8 cellular contexts compared by ENCODE assay signal in the genomic region with DNA sequence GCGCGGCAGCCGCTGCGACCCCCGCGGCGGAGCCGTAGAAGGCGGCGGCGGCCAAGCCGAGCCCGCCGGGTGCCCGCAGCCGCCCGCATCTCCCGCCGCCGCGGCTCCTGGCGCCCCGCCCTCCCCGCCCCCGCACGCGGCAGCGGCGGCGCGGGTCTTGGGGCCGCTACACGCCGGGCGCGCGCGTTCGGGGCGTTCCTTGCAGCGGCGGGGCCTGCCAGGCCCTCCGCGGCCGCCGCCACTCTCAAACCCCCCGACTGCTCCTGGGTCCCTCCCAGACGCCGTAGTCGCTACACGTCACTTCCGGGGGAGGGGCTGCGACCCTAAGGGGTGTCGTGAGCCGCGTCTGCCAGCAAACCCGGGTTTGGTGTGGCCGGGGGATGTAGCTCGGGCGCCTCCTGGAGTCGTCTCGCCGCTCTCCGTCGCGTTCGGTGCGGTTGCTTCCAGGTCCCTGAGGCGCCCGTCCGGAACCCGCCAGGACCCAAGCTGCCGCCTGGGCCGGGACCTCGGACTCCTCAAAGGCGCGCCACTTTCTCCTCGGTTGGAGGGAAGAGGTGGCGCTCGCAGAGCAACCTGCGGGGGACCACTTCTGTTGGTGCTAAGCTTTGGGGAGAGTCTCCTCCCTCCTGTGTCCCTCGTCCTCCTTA. TPM values are rescaled to one million over a fixed set of nuclear protein-coding genes. Genes with fewer than 3 reads are reported as not detected.
DNase-seq lines count a peak whose midpoint lies in the region; ATAC-seq and TF ChIP-seq lines count a peak whose summit lies in the region.

A gene with protein sequence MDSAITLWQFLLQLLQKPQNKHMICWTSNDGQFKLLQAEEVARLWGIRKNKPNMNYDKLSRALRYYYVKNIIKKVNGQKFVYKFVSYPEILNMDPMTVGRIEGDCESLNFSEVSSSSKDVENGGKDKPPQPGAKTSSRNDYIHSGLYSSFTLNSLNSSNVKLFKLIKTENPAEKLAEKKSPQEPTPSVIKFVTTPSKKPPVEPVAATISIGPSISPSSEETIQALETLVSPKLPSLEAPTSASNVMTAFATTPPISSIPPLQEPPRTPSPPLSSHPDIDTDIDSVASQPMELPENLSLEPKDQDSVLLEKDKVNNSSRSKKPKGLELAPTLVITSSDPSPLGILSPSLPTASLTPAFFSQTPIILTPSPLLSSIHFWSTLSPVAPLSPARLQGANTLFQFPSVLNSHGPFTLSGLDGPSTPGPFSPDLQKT (minus strand): TSS at position 285 of the 647 bp plus-strand sequence. CDS start 8,129 bp downstream, outside the sequence.

- peak within 1 kb of the TSS; percentile 96 for H3K4me3 Mint-ChIP-seq in activated T-helper 2 cell treated with anti-CD3 and anti-CD28 coated beads, Interferon-gamma antibody, Interleukin-2, Interleukin-4, amounts not matched to agents 10 μg/mL and 5 μg/mL and 100 μg/mL, durations not matched to agents 14 hours and 24 hours and 36 hours (ENCODE audit: low read depth)
- peak within 1 kb of the TSS; percentile 90 for H3K4me3 Mint-ChIP-seq in natural killer cell treated with Interleukin-12 subunit alpha and Interleukin-12 subunit beta and Interleukin-15 and Interleukin-18, amount 100 ng/mL, for 72 hours

- intact Hi-C loops in activated T-helper 2 cell treated with anti-CD3 and anti-CD28 coated beads, Interferon-gamma antibody, Interleukin-2, Interleukin-4, amounts not matched to agents 10 μg/mL and 5 μg/mL and 100 μg/mL, durations not matched to agents 14 hours and 24 hours and 36 hours (cut with micrococcal nuclease): loop anchor here (1.0 to 5.0 kb wide), 6 partner anchors 21 to 140 kb away; no protein-coding TSS in a partner anchor

- POLR2A ChIA-PET in RWPE1 (lab: Yijun Ruan, JAX; ENCODE audit: low non-redundant PET): interaction anchor here (0.5 to 3.4 kb wide), 5 partner anchors 9 to 96 kb away, joined by 3 to 28 read pairs (median 5); no protein-coding TSS in a partner anchor

- peaks cover 22% of the 10 kb centered on the region for H3K36me3 Mint-ChIP-seq in activated T-helper 2 cell treated with anti-CD3 and anti-CD28 coated beads, Interferon-gamma antibody, Interleukin-2, Interleukin-4, amounts not matched to agents 10 μg/mL and 5 μg/mL and 100 μg/mL, durations not matched to agents 14 hours and 24 hours and 36 hours (ENCODE audit: low read depth)
- H3K36me3 Mint-ChIP-seq in natural killer cell treated with Interleukin-12 subunit alpha and Interleukin-12 subunit beta and Interleukin-15 and Interleukin-18, amount 100 ng/mL, for 72 hours: peaks cover 2% of the 10 kb centered on the region

- H3K4me3 ChIP-seq in LNCaP clone FGC (ENCODE audit: low read depth, low read length): peak within 1 kb of the TSS; percentile 82

- H3K27ac ChIP-seq in RWPE1: peak within 1 kb of the TSS; percentile 98

- H3K27ac Mint-ChIP-seq in activated T-helper 2 cell treated with anti-CD3 and anti-CD28 coated beads, Interferon-gamma antibody, Interleukin-2, Interleukin-4, amounts not matched to agents 10 μg/mL and 5 μg/mL and 100 μg/mL, durations not matched to agents 14 hours and 24 hours and 36 hours: peak within 1 kb of the TSS; percentile 99
- H3K27ac Mint-ChIP-seq in natural killer cell treated with Interleukin-12 subunit alpha and Interleukin-12 subunit beta and Interleukin-15 and Interleukin-18, amount 100 ng/mL, for 72 hours: peak within 1 kb of the TSS; percentile 93 to 94

- CTCF ChIA-PET in RWPE1 (lab: Yijun Ruan, JAX): interaction anchor here (0.7 to 6.4 kb wide), 19 partner anchors 9 to 358 kb away, joined by 3 to 89 read pairs (median 4); no protein-coding TSS in a partner anchor

- ATAC-seq in natural killer cell treated with Interleukin-12 subunit alpha and Interleukin-12 subunit beta and Interleukin-15 and Interleukin-18, amount 100 ng/mL, for 72 hours: peak; percentile 94 to 95
- ATAC-seq in stimulated activated naive CD8-positive, alpha-beta T cell treated with anti-CD3 and anti-CD28 coated beads, Interleukin-15, Interleukin-2, amounts not matched to agents 100 U/mL and 50 U/mL, for 24 hours: peak; percentile 91

- H3K9me3 Mint-ChIP-seq in activated T-helper 2 cell treated with anti-CD3 and anti-CD28 coated beads, Interferon-gamma antibody, Interleukin-2, Interleukin-4, amounts not matched to agents 10 μg/mL and 5 μg/mL and 100 μg/mL, durations not matched to agents 14 hours and 24 hours and 36 hours: no peaks in the 10 kb centered on the region
- no peaks in the 10 kb centered on the region for H3K9me3 Mint-ChIP-seq in natural killer cell treated with Interleukin-12 subunit alpha and Interleukin-12 subunit beta and Interleukin-15 and Interleukin-18, amount 100 ng/mL, for 72 hours

- peak; percentile 98 for DNase-seq in EL
- peak; percentile 89 for DNase-seq in GOT3 (lab: John Stamatoyannopoulos, UW)
- peak; percentile 92 for DNase-seq in LNCaP clone FGC (ENCODE audit: low read depth)
- DNase-seq in RWPE1 (ENCODE audit: low spot score): peak; percentile 99
- peak; percentile 99 for DNase-seq in activated T-helper 2 cell treated with anti-CD3 and anti-CD28 coated beads, Interferon-gamma antibody, Interleukin-2, Interleukin-4, amounts not matched to agents 10 μg/mL and 5 μg/mL and 100 μg/mL, durations not matched to agents 14 hours and 24 hours and 36 hours (ENCODE audit: low spot score)
- DNase-seq in fibroblast of peridontal ligament (ENCODE audit: extremely low read depth): peak; percentile 96
- peak; percentile 100 for DNase-seq in natural killer cell treated with Interleukin-12 subunit alpha and Interleukin-12 subunit beta and Interleukin-15 and Interleukin-18, amount 100 ng/mL, for 72 hours (ENCODE audit: low spot score)
- peak; percentile 100 for DNase-seq in stimulated activated naive CD8-positive, alpha-beta T cell treated with anti-CD3 and anti-CD28 coated beads, Interleukin-15, Interleukin-2, amounts not matched to agents 100 U/mL and 50 U/mL, for 24 hours

- TF ChIP-seq CTCF in LNCaP clone FGC (IDR thresholded peaks at IDR 0.05; ENCODE audit: control insufficient read depth, extremely low read depth, insufficient read depth): peak; percentile 77
- peak; percentile 76 for TF ChIP-seq CTCF in RWPE1 (conservative IDR thresholded peaks at IDR 0.05; ENCODE audit: low read depth)

- peaks cover 33% of the 10 kb centered on the region for H3K4me1 Mint-ChIP-seq in activated T-helper 2 cell treated with anti-CD3 and anti-CD28 coated beads, Interferon-gamma antibody, Interleukin-2, Interleukin-4, amounts not matched to agents 10 μg/mL and 5 μg/mL and 100 μg/mL, durations not matched to agents 14 hours and 24 hours and 36 hours (ENCODE audit: low read depth)
- peaks cover 18 to 20% of the 10 kb centered on the region in 2 donors for H3K4me1 Mint-ChIP-seq in natural killer cell treated with Interleukin-12 subunit alpha and Interleukin-12 subunit beta and Interleukin-15 and Interleukin-18, amount 100 ng/mL, for 72 hours (ENCODE audit: low read depth in 2 of 2)

- H3K27me3 Mint-ChIP-seq in activated T-helper 2 cell treated with anti-CD3 and anti-CD28 coated beads, Interferon-gamma antibody, Interleukin-2, Interleukin-4, amounts not matched to agents 10 μg/mL and 5 μg/mL and 100 μg/mL, durations not matched to agents 14 hours and 24 hours and 36 hours (ENCODE audit: low read depth): peaks cover 7% of the 10 kb centered on the region
- H3K27me3 Mint-ChIP-seq in natural killer cell treated with Interleukin-12 subunit alpha and Interleukin-12 subunit beta and Interleukin-15 and Interleukin-18, amount 100 ng/mL, for 72 hours: peaks cover 3 to 4% of the 10 kb centered on the region in 2 donors

RNA-seq across cellular contexts. Expression of the gene that starts here (rescaled TPM):
- total RNA-seq in activated T-helper 2 cell treated with anti-CD3 and anti-CD28 coated beads, Interferon-gamma antibody, Interleukin-2, Interleukin-4, amounts not matched to agents 10 μg/mL and 5 μg/mL and 100 μg/mL, durations not matched to agents 14 hours and 24 hours and 36 hours: 68.8 and 80.3 TPM in 2 replicates
- total RNA-seq in natural killer cell treated with Interleukin-12 subunit alpha and Interleukin-12 subunit beta and Interleukin-15 and Interleukin-18, amount 100 ng/mL, for 72 hours: 10 to 100 TPM; 78.7 to 97.8 TPM

Comparison
In these comparisons a context has a peak if more than half of its experiments do, and no peak if none do; other contexts are left out.
1. Peak in every context shown above with its lines: DNase-seq, ATAC-seq, H3K4me3 ChIP-seq and H3K27ac ChIP-seq.